ENCODE assay signal across 24 cellular contexts in the genomic region with DNA sequence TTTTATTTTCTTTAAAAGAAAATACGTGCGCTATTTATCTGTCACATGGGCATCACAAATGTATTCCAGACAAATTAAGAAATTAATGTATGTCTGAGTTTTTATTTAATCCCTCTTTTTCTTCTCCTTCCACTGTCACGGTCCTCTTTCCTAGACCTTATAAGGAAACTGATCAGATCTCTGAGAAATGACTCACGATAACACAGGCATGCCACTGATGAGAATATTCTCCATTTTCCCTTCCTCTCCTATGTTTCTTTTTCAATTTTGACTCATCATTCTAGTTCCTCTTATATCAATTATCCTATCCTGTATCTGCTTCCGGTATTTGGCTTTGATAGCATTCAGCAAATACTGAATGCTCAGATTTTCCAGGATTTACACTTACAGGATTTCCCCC.
"Had no signal": no experiment of that assay in that cellular context is flagged by ENCODE, and none has a peak within 500 bp of the region (broad histone marks: within the 10 kb centered on the region; RNA-seq: fewer than 3 reads in every experiment).

No MANE protein-coding gene starts in this region.

- H3K9me3 ChIP-seq: breast epithelium, esophagus muscularis mucosa, lower lobe of right lung, mucosa of descending colon, prostate gland, upper lobe of left lung had no signal

- H3K27me3 ChIP-seq: breast epithelium, dorsolateral prefrontal cortex, esophagus muscularis mucosa, upper lobe of left lung had no signal

- H3K27ac ChIP-seq: breast epithelium, dorsolateral prefrontal cortex, esophagus muscularis mucosa, lower lobe of right lung, prostate gland, upper lobe of left lung had no signal

- H3K36me3 ChIP-seq: breast epithelium, esophagus muscularis mucosa, lower lobe of right lung, prostate gland, upper lobe of left lung had no signal

- DNase-seq: activated B cell treated with CpG ODN at 0.5 μM for 24 hours; activated CD4-positive, alpha-beta T cell treated with anti-CD3 and anti-CD28 coated beads for 36 hours; activated CD4-positive, alpha-beta T cell treated with anti-CD3 and anti-CD28 coated beads, Interleukin-2, amount 50 U/mL, for 4 hours; activated CD8-positive, alpha-beta memory T cell treated with anti-CD3 and anti-CD28 coated beads for 24 hours; activated CD8-positive, alpha-beta memory T cell treated with anti-CD3 and anti-CD28 coated beads, Interleukin-2, amount 50 U/mL, for 4 hours; activated T-cell treated with anti-CD3 and anti-CD28 coated beads, Interleukin-2, amount 50 U/mL, for 24 hours; dorsolateral prefrontal cortex; effector memory CD8-positive, alpha-beta T cell; hypothalamus; lower lobe of right lung; mesendoderm; mucosa of descending colon; stimulated activated CD4-positive, alpha-beta T cell treated with anti-CD3 and anti-CD28 coated beads, Interleukin-4, amount 100 ng/mL, for 24 hours; stimulated activated naive CD4-positive, alpha-beta T cell treated with Interleukin-2 at 50 U/mL for 16 hours; upper lobe of left lung had no signal

- H3K4me3 ChIP-seq: breast epithelium, dorsolateral prefrontal cortex, esophagus muscularis mucosa, lower lobe of right lung, mucosa of descending colon, prostate gland, upper lobe of left lung had no signal

- FAIRE-seq: colon, frontal cortex, islet of Langerhans, TTC549 had no signal

- ATAC-seq: activated CD4-positive, alpha-beta T cell treated with anti-CD3 and anti-CD28 coated beads for 36 hours; activated naive CD4-positive, alpha-beta T cell treated with anti-CD3 and anti-CD28 coated beads, Interleukin-2, amount 50 U/mL, for 72 hours; activated T-helper 17 cell treated with anti-CD3 and anti-CD28 coated beads, Interleukin-2, amount 50 U/mL, for 72 hours; effector memory CD8-positive, alpha-beta T cell; lower lobe of right lung; mucosa of descending colon had no signal

- H3K4me1 ChIP-seq: breast epithelium, esophagus muscularis mucosa, lower lobe of right lung, prostate gland, upper lobe of left lung had no signal
